11 cellular contexts compared by ENCODE assay signal in genomic region chr6:107666084-107666981, GRCh38.
DNase-seq lines count a peak whose midpoint lies in the region; ATAC-seq, FAIRE-seq and TF ChIP-seq lines count a peak whose summit lies in the region.
"Had no signal": no experiment of that assay in that cellular context is flagged by ENCODE, and none has a peak within 500 bp of the region (broad histone marks: within the 10 kb centered on the region; RNA-seq: fewer than 3 reads in every experiment).

No MANE protein-coding gene starts in this region.

- H3K4me2 ChIP-seq in K562 (ENCODE audit: insufficient read depth, low read length): no peak overlapping the region

- peaks cover 54 to 82% (median 65%) of the 10 kb centered on the region in 3 donors for H3K4me1 Mint-ChIP-seq in naive B cell
- peaks cover 16% of the 10 kb centered on the region for H3K4me1 Mint-ChIP-seq in activated T-helper 17 cell treated with anti-CD3 and anti-CD28 coated beads, Interleukin-2, amount 50 U/mL, for 72 hours

- TF ChIP-seq CTCF in K562 (IDR thresholded peaks at IDR 0.05 in 2 of 3, conservative IDR thresholded peaks at IDR 0.05 in 1 of 3; ENCODE audit: insufficient read depth in 2 of 3, low read depth in 1 of 3, low read length in 3 of 3): no peak
- TF ChIP-seq CTCF in kidney (IDR thresholded peaks at IDR 0.05; ENCODE audit: borderline replicate concordance, extremely low read depth, insufficient read depth): no peak

- no peaks in the 10 kb centered on the region for H3K9me1 ChIP-seq in K562 (ENCODE audit: control insufficient read depth, insufficient read depth, low read length)

- BruUV-seq in K562 (replicated peaks; lab: Mats Ljungman, UMichigan): no TSS peak

- ATAC-seq in K562 (no peak), naive B cell (ENCODE audit: low read depth in 2 of 2) (no peak), GM21526 (IDR thresholded peaks at IDR 0.05; ENCODE audit: low FRiP score, unreplicated experiment) (no peak)
- ATAC-seq in activated T-helper 17 cell treated with anti-CD3 and anti-CD28 coated beads, Interleukin-2, amount 50 U/mL, for 72 hours (replicated peaks): no peak
- ATAC-seq: foreskin keratinocyte had no signal

- no peaks in the 10 kb centered on the region for H4K20me1 ChIP-seq in K562 (replicated peaks; ENCODE audit: control insufficient read depth, insufficient read depth, low read length)

- H3K9me3 ChIP-seq in K562 (replicated peaks; ENCODE audit: control insufficient read depth, insufficient read depth, low read depth, low read length) (no peaks in the 10 kb centered on the region), kidney (ENCODE audit: control insufficient read depth in 1 of 2, low read length in 2 of 2) (no peaks in the 10 kb centered on the region)

- TF ChIP-seq POLR2A in K562 (conservative IDR thresholded peaks at IDR 0.05): no peak

- FAIRE-seq in K562 (lab: Jason Lieb, UNC) (no peak), kidney (lab: Jason Lieb, UNC) (no peak)

- DNase-seq in DMS153 treated with DMSO at 0.1 percent for 48 hours (lab: John Stamatoyannopoulos, UW; ENCODE audit: unreplicated experiment) (peak; percentile 64), NCI-H187 (lab: John Stamatoyannopoulos, UW) (peak; percentile 58 to 74), K562 (ENCODE audit: extremely low read depth in 1 of 4, low spot score in 3 of 4) (no peak), naive B cell (no peak), kidney (no peak), HPDE6-E6E7 (ENCODE audit: extremely low spot score) (no peak)
- DNase-seq: activated naive CD8-positive, alpha-beta T cell treated with anti-CD3 and anti-CD28 coated beads for 36 hours; NCI-H1694 had no signal

- no peak for TF ChIP-seq EP300 in K562 (IDR thresholded peaks at IDR 0.05; ENCODE audit: low read length)

- intact Hi-C loops in K562 (cut with micrococcal nuclease) (no loop called here), kidney (cut with DNase I) (no loop called here)

- H3K9me3 Mint-ChIP-seq in naive B cell: peaks cover 0 to 2% (median 0%) of the 10 kb centered on the region in 7 donors
- H3K9me3 Mint-ChIP-seq in activated T-helper 17 cell treated with anti-CD3 and anti-CD28 coated beads, Interleukin-2, amount 50 U/mL, for 72 hours: no peaks in the 10 kb centered on the region
- H3K9me3 Mint-ChIP-seq: activated naive CD8-positive, alpha-beta T cell treated with anti-CD3 and anti-CD28 coated beads for 36 hours had no signal

- no peaks in the 10 kb centered on the region for H3K36me3 Mint-ChIP-seq in naive B cell
- no peaks in the 10 kb centered on the region for H3K36me3 Mint-ChIP-seq in activated T-helper 17 cell treated with anti-CD3 and anti-CD28 coated beads, Interleukin-2, amount 50 U/mL, for 72 hours (ENCODE audit: low read depth)
- H3K36me3 Mint-ChIP-seq: activated naive CD8-positive, alpha-beta T cell treated with anti-CD3 and anti-CD28 coated beads for 36 hours had no signal

- H3K4me3 ChIP-seq in K562: no peak overlapping the region
- no peak overlapping the region for H3K4me3 ChIP-seq in kidney (ENCODE audit: low read length in 2 of 2)

- no peak overlapping the region for H3K27ac ChIP-seq in K562 (ENCODE audit: extremely low read depth, low read depth, low read length)
- H3K27ac ChIP-seq in kidney (ENCODE audit: low read depth in 2 of 2, low read length in 2 of 2): no peak overlapping the region
- H3K27ac ChIP-seq: foreskin keratinocyte had no signal

- H3K4me1 ChIP-seq in K562 (replicated peaks in 1 of 2; ENCODE audit: control insufficient read depth in 2 of 2, insufficient read depth in 2 of 2, low read length in 2 of 2) (no peaks in the 10 kb centered on the region), kidney (ENCODE audit: control insufficient read depth in 1 of 2, insufficient read depth in 1 of 2, low read depth in 1 of 2, low read length in 2 of 2) (peaks cover 5% of the 10 kb centered on the region in 2 donors)
- H3K4me1 ChIP-seq: foreskin keratinocyte had no signal

- H2AFZ ChIP-seq in K562 (ENCODE audit: low read depth, low read length): no peak overlapping the region

- H3K4me3 Mint-ChIP-seq in naive B cell: peak overlapping the region in 3 of 8 donors; percentile 7 to 80 (median 16)
- no peak overlapping the region for H3K4me3 Mint-ChIP-seq in activated T-helper 17 cell treated with anti-CD3 and anti-CD28 coated beads, Interleukin-2, amount 50 U/mL, for 72 hours
- H3K4me3 Mint-ChIP-seq: activated naive CD8-positive, alpha-beta T cell treated with anti-CD3 and anti-CD28 coated beads for 36 hours had no signal

- H3K36me3 ChIP-seq in K562 (ENCODE audit: control insufficient read depth, insufficient read depth, low read length) (no peaks in the 10 kb centered on the region), kidney (ENCODE audit: control insufficient read depth in 1 of 2, insufficient read depth in 2 of 2, low read length in 2 of 2) (no peaks in the 10 kb centered on the region)

- WGBS in K562 (ENCODE audit: insufficient coverage, low coverage, missing lambda C conversion rate): 3% methylated on average over 15 of the region's 15 CpGs

- no peaks in the 10 kb centered on the region for H3K79me2 ChIP-seq in K562 (ENCODE audit: control insufficient read depth, insufficient read depth, low read length)

- no peaks in the 10 kb centered on the region for H3K27me3 Mint-ChIP-seq in naive B cell
- peaks cover 10% of the 10 kb centered on the region for H3K27me3 Mint-ChIP-seq in activated T-helper 17 cell treated with anti-CD3 and anti-CD28 coated beads, Interleukin-2, amount 50 U/mL, for 72 hours
- H3K27me3 Mint-ChIP-seq: activated naive CD8-positive, alpha-beta T cell treated with anti-CD3 and anti-CD28 coated beads for 36 hours had no signal

- CTCF ChIA-PET in K562 (lab: Yijun Ruan, JAX; ENCODE audit: low intra/inter-chr PET ratio): no interaction called here

- TF ChIP-seq RAD21 in K562 (CRISPR knock-in tag; conservative IDR thresholded peaks at IDR 0.05 in 1 of 2, IDR thresholded peaks at IDR 0.05 in 1 of 2): no peak

- H3K27me3 ChIP-seq in K562 (ENCODE audit: control insufficient read depth in 2 of 2, insufficient read depth in 2 of 2, low read length in 2 of 2): peaks cover 59 to 85% of the 10 kb centered on the region in 2 experiments

- in situ Hi-C loops in K562 (cut with MboI): no loop called here

- no peak overlapping the region for H3K9ac ChIP-seq in K562 (ENCODE audit: insufficient read depth in 1 of 2, low read depth in 2 of 2, low read length in 2 of 2)
- H3K9ac ChIP-seq in kidney (ENCODE audit: low read length in 2 of 2): no peak overlapping the region

- H3K27ac Mint-ChIP-seq in naive B cell: peak overlapping the region in 5 of 6 donors; percentile 21 to 70 (median 45)
- no peak overlapping the region for H3K27ac Mint-ChIP-seq in activated T-helper 17 cell treated with anti-CD3 and anti-CD28 coated beads, Interleukin-2, amount 50 U/mL, for 72 hours
- H3K27ac Mint-ChIP-seq: activated naive CD8-positive, alpha-beta T cell treated with anti-CD3 and anti-CD28 coated beads for 36 hours had no signal

- POLR2A ChIA-PET in K562 (lab: Yijun Ruan, JAX): interaction anchor here (0.8 kb wide), 1 partner anchor 26 kb away, joined by 3 read pairs; no protein-coding TSS in a partner anchor

TF ChIP-seq in K562, 482 proteins besides CTCF, POLR2A, EP300 and RAD21:
- peak; percentile 87 for TF ChIP-seq CBX8 (IDR thresholded peaks at IDR 0.05; ENCODE audit: borderline replicate concordance, extremely low read depth, low read depth, low read length, poor library complexity, severe bottlenecking)
- TF ChIP-seq SMAD2 (IDR thresholded peaks at IDR 0.05; ENCODE audit: low read depth, low read length): no peak
- no peak for TF ChIP-seq MCM2 (IDR thresholded peaks at IDR 0.05; ENCODE audit: low read depth)
- no peak for TF ChIP-seq ZNF347 (CRISPR knock-in tag; IDR thresholded peaks at IDR 0.05; ENCODE audit: low read depth)
- TF ChIP-seq ZNF395 (CRISPR knock-in tag; IDR thresholded peaks at IDR 0.05): no peak
- TF ChIP-seq ZNF444 (CRISPR knock-in tag; IDR thresholded peaks at IDR 0.05): no peak
- TF ChIP-seq NCOR1 (IDR thresholded peaks at IDR 0.05): no peak
- peak; percentile 8 for TF ChIP-seq ZFP36 (IDR thresholded peaks at IDR 0.05; ENCODE audit: low read depth, low read length, partially characterized antibody)
- TF ChIP-seq DIDO1 (tag; IDR thresholded peaks at IDR 0.05; ENCODE audit: low read depth): no peak
- no peak for TF ChIP-seq NONO (IDR thresholded peaks at IDR 0.05; ENCODE audit: low read depth in 2 of 2, low read length in 1 of 2)
- TF ChIP-seq ARID1B (IDR thresholded peaks at IDR 0.05): no peak

Comparison
In these comparisons a context has a peak if more than half of its experiments do, and no peak if none do; other contexts are left out.
1. DNase-seq: peak in DMS153 treated with DMSO at 0.1 percent for 48 hours (single experiment) and NCI-H187 (2 of 2); none in K562 (0 of 4), naive B cell (single experiment), kidney (single experiment) and HPDE6-E6E7 (single experiment).